17 cellular contexts compared by ENCODE assay signal in genomic region chr1:10685196-10685850, GRCh38.
A peak's percentile ranks its signal among the peaks of the same experiment; 100 is the strongest.
DNase-seq lines count a peak whose midpoint lies in the region; ATAC-seq and TF ChIP-seq lines count a peak whose summit lies in the region.
"Had no signal": no experiment of that assay in that cellular context is flagged by ENCODE, and none has a peak within 500 bp of the region (broad histone marks: within the 10 kb centered on the region; RNA-seq: fewer than 3 reads in every experiment).

No MANE protein-coding gene starts in this region.

- DNase-seq in WERI-Rb-1 (no peak), left lung (no peak), psoas muscle (no peak), NCI-H187 treated with DMSO at 0.1 percent for 48 hours (lab: John Stamatoyannopoulos, UW) (no peak), NCI-H774 (lab: John Stamatoyannopoulos, UW) (no peak), GOT3 (lab: John Stamatoyannopoulos, UW) (no peak)
- DNase-seq: activated CD4-positive, alpha-beta T cell treated with anti-CD3 and anti-CD28 coated beads for 4 hours; activated naive CD4-positive, alpha-beta T cell treated with anti-CD3 and anti-CD28 coated beads for 36 hours; dorsolateral prefrontal cortex; MM.1S; NCI-H2081 treated with DMSO at 0.1 percent for 48 hours; NK-92 treated with Interleukin-12 subunit alpha and Interleukin-12 subunit beta, amount 100 ng/mL, for 24 hours; stimulated activated naive B cell treated with anti-CD40 and anti-IgM and Interleukin-4, amounts not matched to agents 10 μg/mL and 1 μg/mL and 100 μg/mL, for 72 hours had no signal

- no peak overlapping the region for H3K4me3 ChIP-seq in WERI-Rb-1 (ENCODE audit: low read depth, low read length)
- H3K4me3 ChIP-seq in left lung: no peak overlapping the region
- no peak overlapping the region for H3K4me3 ChIP-seq in psoas muscle
- H3K4me3 ChIP-seq: dorsolateral prefrontal cortex, neural progenitor cell, skin epidermis had no signal

- H3K4me1 ChIP-seq in left lung (peaks cover 50 to 96% of the 10 kb centered on the region in 2 donors), psoas muscle (peaks cover 100% of the 10 kb centered on the region)

- TF ChIP-seq CTCF in 22Rv1 (IDR thresholded peaks at IDR 0.05) (no peak), WERI-Rb-1 (IDR thresholded peaks at IDR 0.05; ENCODE audit: low read depth, low read length) (no peak), left lung (IDR thresholded peaks at IDR 0.05) (no peak), psoas muscle (IDR thresholded peaks at IDR 0.05) (no peak)

- no peaks in the 10 kb centered on the region for H3K27me3 ChIP-seq in WERI-Rb-1 (ENCODE audit: insufficient read depth, low read depth, severe bottlenecking)
- H3K27me3 ChIP-seq in left lung: no peaks in the 10 kb centered on the region
- no peaks in the 10 kb centered on the region for H3K27me3 ChIP-seq in psoas muscle (ENCODE audit: insufficient read depth in 3 of 3, low read length in 2 of 3)
- H3K27me3 ChIP-seq: dorsolateral prefrontal cortex, neural progenitor cell had no signal

- ATAC-seq in left lung (no peak), psoas muscle (peak in 3 of 4 donors; percentile 8 to 36 (median 12)), GM18502 (IDR thresholded peaks at IDR 0.05; ENCODE audit: poor library complexity, unreplicated experiment) (no peak)
- ATAC-seq: stimulated activated naive B cell treated with anti-CD40 and anti-IgM and Interleukin-4, amounts not matched to agents 10 μg/mL and 1 μg/mL and 100 μg/mL, for 72 hours had no signal

- H3K27ac ChIP-seq in 22Rv1 (peak overlapping the region; percentile 18; the same call in 1 of the 2 replicates), WERI-Rb-1 (peak overlapping the region; percentile 81), left lung (peak overlapping the region; percentile 74 to 79), psoas muscle (peak overlapping the region; percentile 76)
- H3K27ac ChIP-seq: dorsolateral prefrontal cortex, neural progenitor cell had no signal

- intact Hi-C loops in left lung (cut with DNase I) (no loop called here), psoas muscle (cut with DNase I) (loop anchor here (10.0 kb wide), 1 partner anchor 179 kb away; no protein-coding TSS in a partner anchor)

- 31 to 46% (median 37%) methylated on average over 15 of the region's 15 CpGs for WGBS in psoas muscle, 3 donors

- peaks cover 13% of the 10 kb centered on the region for H3K36me3 ChIP-seq in WERI-Rb-1
- H3K36me3 ChIP-seq in left lung: no peaks in the 10 kb centered on the region
- no peaks in the 10 kb centered on the region for H3K36me3 ChIP-seq in psoas muscle (ENCODE audit: insufficient read depth in 1 of 2, low read depth in 1 of 2)
- H3K36me3 ChIP-seq: neural progenitor cell had no signal

- no peaks in the 10 kb centered on the region for H3K9me3 ChIP-seq in WERI-Rb-1 (ENCODE audit: severe bottlenecking)
- no peaks in the 10 kb centered on the region for H3K9me3 ChIP-seq in left lung
- H3K9me3 ChIP-seq in psoas muscle: no peaks in the 10 kb centered on the region

Comparison
In these comparisons a context has a peak if more than half of its experiments do, and no peak if none do; other contexts are left out.
1. H3K27ac ChIP-seq: peak in every context shown above with its lines; median percentile 81 in WERI-Rb-1; 76 in left lung; 76 in psoas muscle; 18 in 22Rv1.
2. ATAC-seq: peak in psoas muscle (3 of 4); none in left lung (single experiment) and GM18502 (single experiment).
3. intact Hi-C loops: an anchor here in psoas muscle (10.0 kb wide); none called in left lung.